Comparison of ENCODE assay signal across 30 cellular contexts in genomic region chr9:121952611-121953010, GRCh38.
"Had no signal": no experiment of that assay in that cellular context is flagged by ENCODE, and none has a peak within 500 bp of the region (broad histone marks: within the 10 kb centered on the region; RNA-seq: fewer than 3 reads in every experiment).

No MANE protein-coding gene starts in this region.

- H3K36me3 ChIP-seq: gastrocnemius medialis, heart right ventricle, left lung, neural progenitor cell, prostate gland, right atrium auricular region, thyroid gland, vagina had no signal

- H3K27me3 ChIP-seq: gastrocnemius medialis, heart right ventricle, left lung, neural progenitor cell, right atrium auricular region, stomach, thyroid gland, vagina had no signal

- H3K4me3 Mint-ChIP-seq: endodermal cell; naive thymus-derived CD4-positive, alpha-beta T cell; nephron; neural progenitor cell; stimulated activated effector memory CD8-positive, alpha-beta T cell treated with anti-CD3 and anti-CD28 coated beads, Interleukin-12 subunit alpha, Interleukin-12 subunit beta, amount 100 ng/mL, for 72 hours had no signal

- H3K27ac ChIP-seq: epithelial cell of prostate, gastrocnemius medialis, heart right ventricle, left lung, neural progenitor cell, parathyroid adenoma, prostate gland, right atrium auricular region, stomach, vagina had no signal

- H3K4me2 ChIP-seq: neural progenitor cell, smooth muscle cell had no signal

- DNase-seq: effector CD8-positive, alpha-beta T cell; endodermal cell; foreskin fibroblast; gastrocnemius medialis; heart right ventricle; hippocampal formation; left cardiac atrium; left lung; mesendoderm; midbrain; naive thymus-derived CD4-positive, alpha-beta T cell; stimulated activated CD4-positive, alpha-beta T cell treated with anti-CD3 and anti-CD28 coated beads, Interleukin-12 subunit alpha, Interleukin-12 subunit beta, amount 100 ng/mL, for 4 hours; stimulated activated CD4-positive, alpha-beta T cell treated with anti-CD3 and anti-CD28 coated beads, Interleukin-2, amount 100 ng/mL, for 24 hours; stimulated activated CD4-positive, alpha-beta T cell treated with anti-CD3 and anti-CD28 coated beads, Interleukin-4, amount 100 ng/mL, for 24 hours; stimulated activated naive CD4-positive, alpha-beta T cell treated with Interleukin-2 at 50 U/mL for 16 hours; stomach; thyroid gland; trophoblast cell had no signal

- H3K4me1 ChIP-seq: gastrocnemius medialis, left lung, neural progenitor cell, parathyroid adenoma, prostate gland, vagina had no signal

- H3K27ac Mint-ChIP-seq: endodermal cell; naive thymus-derived CD4-positive, alpha-beta T cell; neural progenitor cell; stimulated activated effector memory CD8-positive, alpha-beta T cell treated with anti-CD3 and anti-CD28 coated beads, Interleukin-12 subunit alpha, Interleukin-12 subunit beta, amount 100 ng/mL, for 72 hours had no signal

- H3K4me3 ChIP-seq: gastrocnemius medialis, heart right ventricle, left lung, neural progenitor cell, prostate gland, right atrium auricular region, smooth muscle cell, stomach, thyroid gland, vagina had no signal

- ATAC-seq: esophagus mucosa; gastrocnemius medialis; heart right ventricle; left cardiac atrium; left lung; naive thymus-derived CD4-positive, alpha-beta T cell; sciatic nerve; stimulated activated effector memory CD8-positive, alpha-beta T cell treated with anti-CD3 and anti-CD28 coated beads, Interleukin-12 subunit alpha, Interleukin-12 subunit beta, amount 100 ng/mL, for 72 hours had no signal

- H3K36me3 Mint-ChIP-seq: neural progenitor cell; stimulated activated effector memory CD8-positive, alpha-beta T cell treated with anti-CD3 and anti-CD28 coated beads, Interleukin-12 subunit alpha, Interleukin-12 subunit beta, amount 100 ng/mL, for 72 hours had no signal

- H3K9me3 Mint-ChIP-seq: endodermal cell; naive thymus-derived CD4-positive, alpha-beta T cell; nephron; neural progenitor cell; stimulated activated effector memory CD8-positive, alpha-beta T cell treated with anti-CD3 and anti-CD28 coated beads, Interleukin-12 subunit alpha, Interleukin-12 subunit beta, amount 100 ng/mL, for 72 hours had no signal

- H3K4me1 Mint-ChIP-seq: naive thymus-derived CD4-positive, alpha-beta T cell; stimulated activated effector memory CD8-positive, alpha-beta T cell treated with anti-CD3 and anti-CD28 coated beads, Interleukin-12 subunit alpha, Interleukin-12 subunit beta, amount 100 ng/mL, for 72 hours had no signal

- FAIRE-seq: islet of Langerhans had no signal

- H3K27me3 Mint-ChIP-seq: naive thymus-derived CD4-positive, alpha-beta T cell had no signal

- H3K9ac ChIP-seq: neural progenitor cell, parathyroid adenoma had no signal

- H3K79me2 ChIP-seq: parathyroid adenoma had no signal

- H2AFZ ChIP-seq: neural progenitor cell, parathyroid adenoma had no signal

- H3K9me3 ChIP-seq: gastrocnemius medialis, heart right ventricle, left lung, prostate gland, right atrium auricular region, stomach, thyroid gland, vagina had no signal
